In genomic region chr11:114746013-114746412, GRCh38 we compare ENCODE assay signal across 3 cellular contexts.
"Had no signal": no experiment of that assay in that cellular context is flagged by ENCODE, and none has a peak within 500 bp of the region (broad histone marks: within the 10 kb centered on the region; RNA-seq: fewer than 3 reads in every experiment).

No MANE protein-coding gene starts in this region.

- ATAC-seq: GM12878 had no signal

- H3K4me3 ChIP-seq: GM12878 had no signal

- DNase-seq: GDM1, GF-D8 had no signal
